1 cellular context compared by ENCODE assay signal in the genomic region with DNA sequence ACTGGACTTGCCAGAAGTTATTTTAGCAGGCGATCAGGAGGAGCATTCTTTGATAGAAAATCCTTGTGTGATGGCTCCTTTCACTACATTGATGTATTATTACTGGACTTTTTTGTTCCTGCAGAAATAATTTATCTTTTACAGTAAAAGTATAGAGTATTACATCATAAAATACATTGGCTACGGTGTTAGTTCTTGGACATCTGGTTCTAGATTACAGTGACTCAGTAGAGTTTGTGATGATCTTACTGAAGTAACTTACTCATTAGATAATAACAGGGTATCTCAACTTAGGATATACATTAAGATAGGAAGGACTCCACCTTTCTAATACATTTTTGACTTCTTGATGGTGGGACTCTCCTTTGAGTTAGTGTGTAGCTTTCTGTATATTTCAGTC.
TF ChIP-seq lines count a peak whose summit lies in the region.

No MANE protein-coding gene starts in this region.

TF ChIP-seq in GM23338, 12 proteins besides CTCF, POLR2A, EP300 and RAD21 (continued from another document):
- TF ChIP-seq, protein P1, sequence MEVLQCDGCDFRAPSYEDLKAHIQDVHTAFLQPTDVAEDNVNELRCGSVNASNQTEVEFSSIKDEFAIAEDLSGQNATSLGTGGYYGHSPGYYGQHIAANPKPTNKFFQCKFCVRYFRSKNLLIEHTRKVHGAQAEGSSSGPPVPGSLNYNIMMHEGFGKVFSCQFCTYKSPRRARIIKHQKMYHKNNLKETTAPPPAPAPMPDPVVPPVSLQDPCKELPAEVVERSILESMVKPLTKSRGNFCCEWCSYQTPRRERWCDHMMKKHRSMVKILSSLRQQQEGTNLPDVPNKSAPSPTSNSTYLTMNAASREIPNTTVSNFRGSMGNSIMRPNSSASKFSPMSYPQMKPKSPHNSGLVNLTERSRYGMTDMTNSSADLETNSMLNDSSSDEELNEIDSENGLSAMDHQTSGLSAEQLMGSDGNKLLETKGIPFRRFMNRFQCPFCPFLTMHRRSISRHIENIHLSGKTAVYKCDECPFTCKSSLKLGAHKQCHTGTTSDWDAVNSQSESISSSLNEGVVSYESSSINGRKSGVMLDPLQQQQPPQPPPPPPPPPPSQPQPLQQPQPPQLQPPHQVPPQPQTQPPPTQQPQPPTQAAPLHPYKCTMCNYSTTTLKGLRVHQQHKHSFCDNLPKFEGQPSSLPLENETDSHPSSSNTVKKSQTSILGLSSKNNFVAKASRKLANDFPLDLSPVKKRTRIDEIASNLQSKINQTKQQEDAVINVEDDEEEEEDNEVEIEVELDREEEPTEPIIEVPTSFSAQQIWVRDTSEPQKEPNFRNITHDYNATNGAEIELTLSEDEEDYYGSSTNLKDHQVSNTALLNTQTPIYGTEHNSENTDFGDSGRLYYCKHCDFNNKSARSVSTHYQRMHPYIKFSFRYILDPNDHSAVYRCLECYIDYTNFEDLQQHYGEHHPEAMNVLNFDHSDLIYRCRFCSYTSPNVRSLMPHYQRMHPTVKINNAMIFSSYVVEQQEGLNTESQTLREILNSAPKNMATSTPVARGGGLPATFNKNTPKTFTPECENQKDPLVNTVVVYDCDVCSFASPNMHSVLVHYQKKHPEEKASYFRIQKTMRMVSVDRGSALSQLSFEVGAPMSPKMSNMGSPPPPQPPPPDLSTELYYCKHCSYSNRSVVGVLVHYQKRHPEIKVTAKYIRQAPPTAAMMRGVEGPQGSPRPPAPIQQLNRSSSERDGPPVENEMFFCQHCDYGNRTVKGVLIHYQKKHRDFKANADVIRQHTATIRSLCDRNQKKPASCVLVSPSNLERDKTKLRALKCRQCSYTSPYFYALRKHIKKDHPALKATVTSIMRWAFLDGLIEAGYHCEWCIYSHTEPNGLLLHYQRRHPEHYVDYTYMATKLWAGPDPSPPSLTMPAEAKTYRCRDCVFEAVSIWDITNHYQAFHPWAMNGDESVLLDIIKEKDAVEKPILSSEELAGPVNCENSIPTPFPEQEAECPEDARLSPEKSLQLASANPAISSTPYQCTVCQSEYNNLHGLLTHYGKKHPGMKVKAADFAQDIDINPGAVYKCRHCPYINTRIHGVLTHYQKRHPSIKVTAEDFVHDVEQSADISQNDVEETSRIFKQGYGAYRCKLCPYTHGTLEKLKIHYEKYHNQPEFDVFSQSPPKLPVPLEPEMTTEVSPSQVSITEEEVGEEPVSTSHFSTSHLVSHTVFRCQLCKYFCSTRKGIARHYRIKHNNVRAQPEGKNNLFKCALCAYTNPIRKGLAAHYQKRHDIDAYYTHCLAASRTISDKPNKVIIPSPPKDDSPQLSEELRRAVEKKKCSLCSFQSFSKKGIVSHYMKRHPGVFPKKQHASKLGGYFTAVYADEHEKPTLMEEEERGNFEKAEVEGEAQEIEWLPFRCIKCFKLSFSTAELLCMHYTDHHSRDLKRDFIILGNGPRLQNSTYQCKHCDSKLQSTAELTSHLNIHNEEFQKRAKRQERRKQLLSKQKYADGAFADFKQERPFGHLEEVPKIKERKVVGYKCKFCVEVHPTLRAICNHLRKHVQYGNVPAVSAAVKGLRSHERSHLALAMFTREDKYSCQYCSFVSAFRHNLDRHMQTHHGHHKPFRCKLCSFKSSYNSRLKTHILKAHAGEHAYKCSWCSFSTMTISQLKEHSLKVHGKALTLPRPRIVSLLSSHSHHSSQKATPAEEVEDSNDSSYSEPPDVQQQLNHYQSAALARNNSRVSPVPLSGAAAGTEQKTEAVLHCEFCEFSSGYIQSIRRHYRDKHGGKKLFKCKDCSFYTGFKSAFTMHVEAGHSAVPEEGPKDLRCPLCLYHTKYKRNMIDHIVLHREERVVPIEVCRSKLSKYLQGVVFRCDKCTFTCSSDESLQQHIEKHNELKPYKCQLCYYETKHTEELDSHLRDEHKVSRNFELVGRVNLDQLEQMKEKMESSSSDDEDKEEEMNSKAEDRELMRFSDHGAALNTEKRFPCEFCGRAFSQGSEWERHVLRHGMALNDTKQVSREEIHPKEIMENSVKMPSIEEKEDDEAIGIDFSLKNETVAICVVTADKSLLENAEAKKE (CRISPR knock-in tag; IDR thresholded peaks at IDR 0.05): no peak
- no peak for TF ChIP-seq ZNF331 (CRISPR knock-in tag; IDR thresholded peaks at IDR 0.05; ENCODE audit: low read depth)
TF ChIP-seq in GM23338: peak in this region for 0.
